In genomic region chr5:139795074-139796001, GRCh38 we compare ENCODE assay signal across 8 cellular contexts. TPM values are rescaled to one million over a fixed set of nuclear protein-coding genes. Genes with fewer than 3 reads are reported as not detected.
DNase-seq lines count a peak whose midpoint lies in the region; ATAC-seq, FAIRE-seq and TF ChIP-seq lines count a peak whose summit lies in the region.

Gene PSD2 (plus strand): TSS chr5:139795808. CDS start chr5:139809441, 13,633 bp downstream.

- H3K4me3 Mint-ChIP-seq in activated T-helper 17 cell treated with anti-CD3 and anti-CD28 coated beads, Interleukin-2, amount 50 U/mL, for 72 hours: peak within 1 kb of the TSS; percentile 12

- in situ Hi-C loops in GM23248 (cut with MboI): loop anchor here (25.0 kb wide), 1 partner anchor 367 kb away; no protein-coding TSS in a partner anchor

- H3K9me3 Mint-ChIP-seq in activated T-helper 17 cell treated with anti-CD3 and anti-CD28 coated beads, Interleukin-2, amount 50 U/mL, for 72 hours: no peaks in the 10 kb centered on the region

- POLR2A ChIA-PET in A549 (lab: Yijun Ruan, JAX): no interaction called here

- peak within 1 kb of the TSS; percentile 95 for H3K4me2 ChIP-seq in A549
- H3K4me2 ChIP-seq in GM23248 (ENCODE audit: unreplicated experiment): no peak within 1 kb of the TSS
- peak within 1 kb of the TSS; percentile 81 for H3K4me2 ChIP-seq in smooth muscle cell

- TF ChIP-seq CTCF in A549 (IDR thresholded peaks at IDR 0.05): no peak
- TF ChIP-seq CTCF in right atrium auricular region (IDR thresholded peaks at IDR 0.05): no peak
- TF ChIP-seq CTCF in smooth muscle cell (IDR thresholded peaks at IDR 0.05; ENCODE audit: borderline replicate concordance, insufficient read depth, poor library complexity, severe bottlenecking): no peak

- TF ChIP-seq EP300 in A549 (IDR thresholded peaks at IDR 0.05): no peak

- H3K27ac ChIP-seq in A549 (peak within 1 kb of the TSS; percentile 34 to 79; a peak in 4 of 6 replicates), GM23248 (no peak within 1 kb of the TSS), right atrium auricular region (no peak within 1 kb of the TSS), smooth muscle cell (ENCODE audit: low read depth) (no peak within 1 kb of the TSS)

- H2AFZ ChIP-seq in GM23248: peak within 1 kb of the TSS; percentile 63; the same call in 1 of the 2 replicates
- no peak within 1 kb of the TSS for H2AFZ ChIP-seq in smooth muscle cell (ENCODE audit: low read depth)

- peaks cover 55% of the 10 kb centered on the region for H3K27me3 Mint-ChIP-seq in activated T-helper 17 cell treated with anti-CD3 and anti-CD28 coated beads, Interleukin-2, amount 50 U/mL, for 72 hours

- H3K4me1 Mint-ChIP-seq in activated T-helper 17 cell treated with anti-CD3 and anti-CD28 coated beads, Interleukin-2, amount 50 U/mL, for 72 hours: no peaks in the 10 kb centered on the region

- no peaks in the 10 kb centered on the region for H3K9me2 ChIP-seq in GM23248 (ENCODE audit: insufficient read depth)

- H3F3A ChIP-seq in GM23248 (ENCODE audit: insufficient read depth) (no peaks in the 10 kb centered on the region), smooth muscle cell (ENCODE audit: low read depth) (no peaks in the 10 kb centered on the region)

- H3K4me1 ChIP-seq in A549: 0 out of 3 replicates have a peak, but pooled peaks cover 5% of the 10 kb centered on the region
- no peaks in the 10 kb centered on the region for H3K4me1 ChIP-seq in GM23248 (ENCODE audit: insufficient read depth)
- H3K4me1 ChIP-seq in right atrium auricular region: peaks cover 0 to 12% of the 10 kb centered on the region in 2 donors
- H3K4me1 ChIP-seq in smooth muscle cell (ENCODE audit: low read depth): no peaks in the 10 kb centered on the region

- H3K9ac ChIP-seq in GM23248: no peak within 1 kb of the TSS
- H3K9ac ChIP-seq in smooth muscle cell (ENCODE audit: low read depth): no peak within 1 kb of the TSS

- no peaks in the 10 kb centered on the region for H3K36me3 Mint-ChIP-seq in activated T-helper 17 cell treated with anti-CD3 and anti-CD28 coated beads, Interleukin-2, amount 50 U/mL, for 72 hours (ENCODE audit: low read depth)

- 26% methylated on average over 11 of the region's 83 CpGs for WGBS in A549 (ENCODE audit: missing lambda C conversion rate)
- 5 to 12% methylated on average over 28 to 71 of the region's 83 CpGs for WGBS in GM23248 (ENCODE audit: low coverage in 1 of 2, low lambda C conversion rate in 2 of 2, missing lambda C conversion rate in 2 of 2), 2 experiments
- WGBS in smooth muscle cell (ENCODE audit: low lambda C conversion rate): 5% methylated on average over 27 of the region's 83 CpGs

- no peaks in the 10 kb centered on the region for H3K36me3 ChIP-seq in GM23248 (ENCODE audit: low read depth)
- no peaks in the 10 kb centered on the region for H3K36me3 ChIP-seq in right atrium auricular region
- H3K36me3 ChIP-seq in smooth muscle cell (ENCODE audit: low read depth): no peaks in the 10 kb centered on the region

- CTCF ChIA-PET in A549 (lab: Yijun Ruan, JAX): interaction anchor here (0.9 to 5.9 kb wide), 3 partner anchors 8 to 174 kb away, joined by 3 to 52 read pairs (median 43); no protein-coding TSS in a partner anchor

- no peak within 1 kb of the TSS for H3K27ac Mint-ChIP-seq in activated T-helper 17 cell treated with anti-CD3 and anti-CD28 coated beads, Interleukin-2, amount 50 U/mL, for 72 hours

- TF ChIP-seq POLR2A in A549 (IDR thresholded peaks at IDR 0.05; ENCODE audit: low read length): no peak

- H3K79me2 ChIP-seq in GM23248 (ENCODE audit: insufficient read depth) (no peaks in the 10 kb centered on the region), smooth muscle cell (ENCODE audit: low read depth) (no peaks in the 10 kb centered on the region)

- H3K4me3 ChIP-seq in A549 (peak within 1 kb of the TSS; percentile 56), GM23248 (peak within 1 kb of the TSS; percentile 57), right atrium auricular region (peak within 1 kb of the TSS; percentile 39 to 54), smooth muscle cell (peak within 1 kb of the TSS; percentile 38)

- H3K9me3 ChIP-seq in A549 (no peaks in the 10 kb centered on the region), GM23248 (ENCODE audit: low read depth) (no peaks in the 10 kb centered on the region), right atrium auricular region (no peaks in the 10 kb centered on the region), smooth muscle cell (replicated peaks; ENCODE audit: low read depth) (no peaks in the 10 kb centered on the region)

- ATAC-seq in A549: peak; percentile 7 to 15; a peak in 2 of 6 replicates
- ATAC-seq in activated T-helper 17 cell treated with anti-CD3 and anti-CD28 coated beads, Interleukin-2, amount 50 U/mL, for 72 hours (replicated peaks): peak; percentile 35
- no peak for ATAC-seq in HG03457 (IDR thresholded peaks at IDR 0.05; ENCODE audit: unreplicated experiment)
- ATAC-seq in HG02588 (IDR thresholded peaks at IDR 0.05; ENCODE audit: unreplicated experiment): no peak

- DNase-seq in A549 (ENCODE audit: low read depth in 1 of 2, low spot score in 1 of 2) (no peak), GM23248 (peak; percentile 34), right atrium auricular region (ENCODE audit: low spot score) (no peak), smooth muscle cell (lab: John Stamatoyannopoulos, UW; ENCODE audit: unreplicated experiment) (no peak), RCC 7860 (ENCODE audit: low spot score) (no peak)

- TF ChIP-seq RAD21 in A549 (conservative IDR thresholded peaks at IDR 0.05 in 1 of 2, IDR thresholded peaks at IDR 0.05 in 1 of 2): no peak

- H4K20me1 ChIP-seq in GM23248 (ENCODE audit: insufficient read depth) (no peaks in the 10 kb centered on the region), smooth muscle cell (ENCODE audit: low read depth) (peaks cover 5% of the 10 kb centered on the region)

- H3K27me3 ChIP-seq in GM23248 (replicated peaks; ENCODE audit: insufficient read depth) (peaks cover 55% of the 10 kb centered on the region), right atrium auricular region (peaks cover 14% of the 10 kb centered on the region in 2 donors), smooth muscle cell (ENCODE audit: low read depth) (peaks cover 97% of the 10 kb centered on the region)

- FAIRE-seq in A549 (lab: Jason Lieb, UNC) (no peak), RCC 7860 (lab: Jason Lieb, UNC) (no peak)

TF ChIP-seq in A549, 52 proteins besides CTCF, POLR2A, EP300 and RAD21:
- TF ChIP-seq CBX8 (IDR thresholded peaks at IDR 0.05) (no peak), TFCP2L1 (CRISPR knock-in tag; IDR thresholded peaks at IDR 0.05) (no peak), HDAC2 (IDR thresholded peaks at IDR 0.05) (no peak), RARB (CRISPR knock-in tag; IDR thresholded peaks at IDR 0.05) (no peak), KDM5A (IDR thresholded peaks at IDR 0.05) (no peak), MAX (IDR thresholded peaks at IDR 0.05) (no peak), HMGXB4 (CRISPR knock-in tag; IDR thresholded peaks at IDR 0.05; ENCODE audit: borderline replicate concordance) (no peak), ESRRA (IDR thresholded peaks at IDR 0.05; ENCODE audit: borderline replicate concordance, low read length) (no peak), BHLHE40 (IDR thresholded peaks at IDR 0.05; ENCODE audit: low read depth, low read length) (no peak), POLR2AphosphoS2 (conservative IDR thresholded peaks at IDR 0.05; ENCODE audit: low read length) (no peak)

RNA-seq across cellular contexts. Expression of gene PSD2, which starts in this region (rescaled TPM):
- polyA plus RNA-seq in A549 (2011; rRNA removed) (0.03 TPM in 1 of 2 replicates, not detected in the other), A549 (2017; fragmentation: RNase III; extraction: RNeasy Plus Mini Kit Qiagen cat#74134 plus additional on column Dnase treatment) (0.03 to 0.05 TPM (median 0.03 TPM) in 3 replicates), GM23248 (2016; fragmentation: Nextera tagmentation; extraction: Ambion mirVana) (0.11 TPM in 1 of 2 replicates, not detected in the other), smooth muscle cell (0.43 and 0.54 TPM in 2 replicates)
- polyA plus RNA-seq in A549 (2012; cell fraction: cytosol; rRNA removed): 0.01 TPM in 2 replicates
- 0.02 and 0.11 TPM in 2 replicates for polyA plus RNA-seq in A549 (2012; cell fraction: nucleus; rRNA removed)
- 0.08 TPM in 1 of 2 replicates, not detected in the other for polyA minus RNA-seq in A549 (2011; rRNA and poly(A)+ RNA removed)
- under 0.01 TPM in 1 of 2 replicates, not detected in the other for total RNA-seq in GM23248 (2014; rRNA removed; shearing (Covaris generic))
- not detected for total RNA-seq in activated T-helper 17 cell treated with anti-CD3 and anti-CD28 coated beads, Interleukin-2, amount 50 U/mL, for 72 hours
- total RNA-seq in right atrium auricular region (under 1 TPM; 0.12 to 0.19 TPM), smooth muscle cell (0.72 and 0.81 TPM in 2 replicates)

Comparison
In these comparisons a context has a peak if more than half of its experiments do, and no peak if none do; other contexts are left out.
1. Peak in ATAC-seq, H3K4me3 ChIP-seq, H3K27ac ChIP-seq and H3K4me2 ChIP-seq in A549; RNA of the gene not detected or under 1 TPM.
2. Peak in DNase-seq and H3K4me3 ChIP-seq in GM23248; RNA of the gene not detected or under 1 TPM.
3. Peak in ATAC-seq in activated T-helper 17 cell treated with anti-CD3 and anti-CD28 coated beads, Interleukin-2, amount 50 U/mL, for 72 hours; RNA of the gene not detected or under 1 TPM.